In the genomic region with DNA sequence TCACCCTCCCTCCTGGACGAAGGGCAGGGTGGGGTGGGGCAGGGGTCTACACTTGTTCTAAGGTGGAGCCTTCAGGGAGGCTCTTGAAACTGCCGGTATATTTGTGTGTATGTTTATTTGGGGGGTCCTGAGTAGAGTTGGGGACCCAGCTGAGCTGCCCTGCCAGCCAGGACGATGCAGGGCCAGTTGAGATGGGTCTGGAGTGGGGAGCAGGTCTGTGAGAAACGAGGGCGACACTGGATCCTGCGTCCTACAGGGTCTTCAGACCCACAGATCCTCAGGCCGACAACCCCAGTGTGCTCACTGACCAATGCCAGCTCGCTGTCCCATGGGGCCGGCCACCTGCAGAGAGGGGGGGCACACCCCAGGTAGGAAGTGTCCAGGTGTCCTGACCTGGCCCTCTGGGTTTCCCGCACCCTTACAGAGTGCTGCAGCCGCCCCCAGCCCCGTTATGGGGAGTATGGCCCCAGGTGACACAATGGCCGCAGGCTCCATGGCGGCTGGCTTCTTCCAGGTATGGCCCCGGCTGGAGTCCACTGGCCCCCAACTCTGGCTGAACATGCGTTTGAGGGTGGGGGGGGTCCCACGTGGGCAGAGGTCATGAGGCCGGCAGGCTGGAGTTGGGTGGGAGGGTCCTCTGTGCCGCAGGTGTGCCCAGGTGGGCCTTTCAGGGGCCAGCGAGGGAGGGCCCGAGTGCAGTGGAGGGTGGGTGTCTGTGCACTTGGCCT, we compare ENCODE assay signal across 15 cellular contexts. TPM values are rescaled to one million over a fixed set of nuclear protein-coding genes. Genes with fewer than 3 reads are reported as not detected.
DNase-seq lines count a peak whose midpoint lies in the region; ATAC-seq and TF ChIP-seq lines count a peak whose summit lies in the region.
"Had no signal": no experiment of that assay in that cellular context is flagged by ENCODE, and none has a peak within 500 bp of the region (broad histone marks: within the 10 kb centered on the region; RNA-seq: fewer than 3 reads in every experiment).

No MANE protein-coding gene starts in this region.

- peak overlapping the region in 10 of 11 experiments; percentile 71 to 89 (median 81); a peak in 19 of 22 replicates for H3K27ac ChIP-seq in BLaER1 treated with 17β-estradiol and CSF1 and Interleukin-3, amounts not matched to agents 10 nM and 100 nM
- H3K27ac ChIP-seq in DOHH2 (ENCODE audit: low read depth, low read length): no peak overlapping the region

- no peaks in the 10 kb centered on the region for H3K27me3 Mint-ChIP-seq in activated naive CD8-positive, alpha-beta T cell treated with anti-CD3 and anti-CD28 coated beads, Interleukin-2, amount 10 ng/mL, durations not matched to agents 7 days and 5 days
- H3K27me3 Mint-ChIP-seq in nephron (ENCODE audit: low read depth): no peaks in the 10 kb centered on the region

- H3K4me1 ChIP-seq in BLaER1 treated with 17β-estradiol and CSF1 and Interleukin-3, amounts not matched to agents 10 nM and 100 nM: peaks cover 87 to 93% (median 90%) of the 10 kb centered on the region in 10 experiments
- H3K4me1 ChIP-seq in DOHH2 (ENCODE audit: control insufficient read depth, low read length): peaks cover 74% of the 10 kb centered on the region
- H3K4me1 ChIP-seq: prostate gland had no signal

- H3K9me3 Mint-ChIP-seq in activated naive CD8-positive, alpha-beta T cell treated with anti-CD3 and anti-CD28 coated beads, Interleukin-2, amount 10 ng/mL, durations not matched to agents 7 days and 5 days: no peaks in the 10 kb centered on the region
- H3K9me3 Mint-ChIP-seq in nephron: no peaks in the 10 kb centered on the region
- H3K9me3 Mint-ChIP-seq: activated naive CD4-positive, alpha-beta T cell treated with anti-CD3 and anti-CD28 coated beads, Interleukin-2, amount 50 U/mL, for 72 hours had no signal

- no peaks in the 10 kb centered on the region for H3K27me3 ChIP-seq in BLaER1 treated with 17β-estradiol and CSF1 and Interleukin-3, amounts not matched to agents 10 nM and 100 nM
- H3K27me3 ChIP-seq in DOHH2 (ENCODE audit: control insufficient read depth, low read length): no peaks in the 10 kb centered on the region

- H3K36me3 ChIP-seq in BLaER1 treated with 17β-estradiol and CSF1 and Interleukin-3, amounts not matched to agents 10 nM and 100 nM: peaks cover 0 to 42% (median 12%) of the 10 kb centered on the region in 11 experiments; a peak in 17 of 22 replicates
- H3K36me3 ChIP-seq in DOHH2 (ENCODE audit: control insufficient read depth, low read length): peaks cover 49% of the 10 kb centered on the region
- H3K36me3 ChIP-seq: prostate gland, thoracic aorta had no signal

- H3K9me2 ChIP-seq in DOHH2 (replicated peaks; ENCODE audit: control insufficient read depth, low read length): no peaks in the 10 kb centered on the region

- H3K9ac ChIP-seq in BLaER1 treated with 17β-estradiol and CSF1 and Interleukin-3, amounts not matched to agents 10 nM and 100 nM: peak overlapping the region in 10 of 11 experiments; percentile 69 to 79 (median 74); a peak in 17 of 22 replicates

- H3K4me3 Mint-ChIP-seq in activated naive CD8-positive, alpha-beta T cell treated with anti-CD3 and anti-CD28 coated beads, Interleukin-2, amount 10 ng/mL, durations not matched to agents 7 days and 5 days: no peak overlapping the region
- H3K4me3 Mint-ChIP-seq in nephron: peak overlapping the region; percentile 57 to 73 (median 66)

- H3K79me2 ChIP-seq in DOHH2 (ENCODE audit: control insufficient read depth, low read length): peaks cover 36% of the 10 kb centered on the region

- H3K27ac Mint-ChIP-seq in activated naive CD8-positive, alpha-beta T cell treated with anti-CD3 and anti-CD28 coated beads, Interleukin-2, amount 10 ng/mL, durations not matched to agents 7 days and 5 days: peak overlapping the region; percentile 74
- H3K27ac Mint-ChIP-seq in nephron: peak overlapping the region in 2 of 3 experiments; percentile 63 to 68
- H3K27ac Mint-ChIP-seq: activated naive CD4-positive, alpha-beta T cell treated with anti-CD3 and anti-CD28 coated beads, Interleukin-2, amount 50 U/mL, for 72 hours had no signal

- DNase-seq in activated naive CD8-positive, alpha-beta T cell treated with anti-CD3 and anti-CD28 coated beads, Interleukin-2, amount 10 ng/mL, durations not matched to agents 7 days and 5 days: no peak
- DNase-seq in 8988T (no peak), NCI-H1694 treated with DMSO at 0.1 percent for 48 hours (lab: John Stamatoyannopoulos, UW) (no peak), amniotic stem cell (lab: John Stamatoyannopoulos, UW) (no peak)
- DNase-seq: activated CD8-positive, alpha-beta memory T cell treated with anti-CD3 and anti-CD28 coated beads for 24 hours; cerebellar nuclear complex; Right ventricle myocardium superior; stimulated activated CD4-positive, alpha-beta T cell treated with anti-CD3 and anti-CD28 coated beads, Interleukin-15, amount 100 ng/mL, for 24 hours had no signal

- peak overlapping the region; percentile 78 to 98 (median 91) for H3K4me2 ChIP-seq in BLaER1 treated with 17β-estradiol and CSF1 and Interleukin-3, amounts not matched to agents 10 nM and 100 nM
- peak overlapping the region; percentile 74; the same call in 1 of the 2 replicates for H3K4me2 ChIP-seq in DOHH2 (ENCODE audit: low read length)

- peaks cover 9% of the 10 kb centered on the region for H3F3A ChIP-seq in DOHH2 (ENCODE audit: control insufficient read depth, insufficient read depth)

- no peak for ATAC-seq in activated naive CD8-positive, alpha-beta T cell treated with anti-CD3 and anti-CD28 coated beads, Interleukin-2, amount 10 ng/mL, durations not matched to agents 7 days and 5 days (ENCODE audit: low read depth)
- ATAC-seq: activated naive CD4-positive, alpha-beta T cell treated with anti-CD3 and anti-CD28 coated beads, Interleukin-2, amount 50 U/mL, for 72 hours had no signal

- TF ChIP-seq CTCF in DOHH2 (IDR thresholded peaks at IDR 0.05; ENCODE audit: low read depth, low read length, poor library complexity, severe bottlenecking): no peak
- no peak for TF ChIP-seq CTCF in nephron (IDR thresholded peaks at IDR 0.05; ENCODE audit: unreplicated experiment in 3 of 3)

- H3K36me3 Mint-ChIP-seq in activated naive CD8-positive, alpha-beta T cell treated with anti-CD3 and anti-CD28 coated beads, Interleukin-2, amount 10 ng/mL, durations not matched to agents 7 days and 5 days: peaks cover 4% of the 10 kb centered on the region
- H3K36me3 Mint-ChIP-seq in nephron (ENCODE audit: low read depth): no peaks in the 10 kb centered on the region
- H3K36me3 Mint-ChIP-seq: activated naive CD4-positive, alpha-beta T cell treated with anti-CD3 and anti-CD28 coated beads, Interleukin-2, amount 50 U/mL, for 72 hours had no signal

- peaks cover 11% of the 10 kb centered on the region for H3K4me1 Mint-ChIP-seq in activated naive CD8-positive, alpha-beta T cell treated with anti-CD3 and anti-CD28 coated beads, Interleukin-2, amount 10 ng/mL, durations not matched to agents 7 days and 5 days
- H3K4me1 Mint-ChIP-seq in nephron: peaks cover 25% of the 10 kb centered on the region

- POLR2A ChIA-PET in activated naive CD8-positive, alpha-beta T cell treated with anti-CD3 and anti-CD28 coated beads, Interleukin-2, amount 10 ng/mL, durations not matched to agents 7 days and 5 days (lab: Charles Lee): interaction anchor here (0.5 to 1.2 kb wide), 2 partner anchors 14 to 69 kb away, joined by 3 read pairs; no protein-coding TSS in a partner anchor

- peaks cover 26 to 69% (median 44%) of the 10 kb centered on the region in 11 experiments for H4K20me1 ChIP-seq in BLaER1 treated with 17β-estradiol and CSF1 and Interleukin-3, amounts not matched to agents 10 nM and 100 nM
- H4K20me1 ChIP-seq in DOHH2 (ENCODE audit: control insufficient read depth, insufficient read depth, low read depth, low read length): 0 out of 2 replicates have a peak, but pooled peaks cover 3% of the 10 kb centered on the region

- no peaks in the 10 kb centered on the region for H3K9me3 ChIP-seq in BLaER1 treated with 17β-estradiol and CSF1 and Interleukin-3, amounts not matched to agents 10 nM and 100 nM (replicated peaks in 1 of 11)
- H3K9me3 ChIP-seq in DOHH2 (ENCODE audit: control insufficient read depth, insufficient read depth, low read length): no peaks in the 10 kb centered on the region
- H3K9me3 ChIP-seq: prostate gland, thoracic aorta had no signal

- peak overlapping the region in 3 of 10 experiments; percentile 49 to 61 (median 52); a peak in 3 of 20 replicates for H3K4me3 ChIP-seq in BLaER1 treated with 17β-estradiol and CSF1 and Interleukin-3, amounts not matched to agents 10 nM and 100 nM
- H3K4me3 ChIP-seq in DOHH2 (ENCODE audit: low read length): no peak overlapping the region
- H3K4me3 ChIP-seq: prostate gland had no signal

RNA-seq across cellular contexts. Expression of gene ISYNA1, which starts 7.4 kb away (rescaled TPM):
- total RNA-seq in activated naive CD8-positive, alpha-beta T cell treated with anti-CD3 and anti-CD28 coated beads, Interleukin-2, amount 10 ng/mL, durations not matched to agents 7 days and 5 days: 10 to 100 TPM; 39.6 to 43.4 TPM

RNA-seq across cellular contexts. Expression of gene SSBP4, which starts 11.4 kb away (rescaled TPM):
- total RNA-seq in activated naive CD8-positive, alpha-beta T cell treated with anti-CD3 and anti-CD28 coated beads, Interleukin-2, amount 10 ng/mL, durations not matched to agents 7 days and 5 days: 100 to 1,000 TPM; 152 to 158 TPM

RNA-seq across cellular contexts. Expression of gene LRRC25, which starts 33.2 kb away (rescaled TPM):
- 1 to 10 TPM; 1.2 to 1.6 TPM for total RNA-seq in activated naive CD8-positive, alpha-beta T cell treated with anti-CD3 and anti-CD28 coated beads, Interleukin-2, amount 10 ng/mL, durations not matched to agents 7 days and 5 days
- total RNA-seq: activated naive CD4-positive, alpha-beta T cell treated with anti-CD3 and anti-CD28 coated beads, Interleukin-2, amount 50 U/mL, for 72 hours; G401 had no signal

RNA-seq across cellular contexts. Expression of gene GDF15, which starts 44.6 kb away (rescaled TPM):
- under 1 TPM; 0.34 to 0.75 TPM for total RNA-seq in activated naive CD8-positive, alpha-beta T cell treated with anti-CD3 and anti-CD28 coated beads, Interleukin-2, amount 10 ng/mL, durations not matched to agents 7 days and 5 days
